ENCODE assay signal across 14 cellular contexts in genomic region chr17:63866625-63867024, GRCh38. TPM values are rescaled to one million over a fixed set of nuclear protein-coding genes. Genes with fewer than 3 reads are reported as not detected.
DNase-seq lines count a peak whose midpoint lies in the region; ATAC-seq and TF ChIP-seq lines count a peak whose summit lies in the region.
"Not testable (repeated sequence)": the region's sequence is repeated elsewhere in the genome, so short reads cannot be mapped to it uniquely, and the experiment has no call there.
"Had no signal": no experiment of that assay in that cellular context is flagged by ENCODE, and none has a peak within 500 bp of the region (broad histone marks: within the 10 kb centered on the region; RNA-seq: fewer than 3 reads in every experiment).

No MANE protein-coding gene starts in this region.

- not testable (repeated sequence) for H2AFZ ChIP-seq in GM23248

- not testable (repeated sequence) for H3K4me1 Mint-ChIP-seq in central memory CD8-positive, alpha-beta T cell

- H3K4me2 ChIP-seq in GM23248 (ENCODE audit: unreplicated experiment): not testable (repeated sequence)

- peaks cover 15% of the 10 kb centered on the region for H3K4me1 ChIP-seq in GM23248 (ENCODE audit: insufficient read depth)

- not testable (repeated sequence) for H3K9me3 ChIP-seq in GM23248 (ENCODE audit: low read depth)

- not testable (repeated sequence) for H3K36me3 Mint-ChIP-seq in central memory CD8-positive, alpha-beta T cell (ENCODE audit: insufficient read depth)

- not testable (repeated sequence) for DNase-seq in AG10803 (ENCODE audit: low read depth); central memory CD8-positive, alpha-beta T cell (ENCODE audit: low spot score in 2 of 2)
- DNase-seq in GM23248 (peak; percentile 22), SK-MEL-5 (ENCODE audit: low read depth, low spot score) (peak; percentile 38), islet precursor cell (peak; percentile 66), sciatic nerve (ENCODE audit: low spot score) (peak; percentile 14)

- ATAC-seq in central memory CD8-positive, alpha-beta T cell (replicated peaks; ENCODE audit: extremely low read depth, poor library complexity, severe bottlenecking): peak; percentile 28
- not testable (repeated sequence) for ATAC-seq in sciatic nerve

- not testable (repeated sequence) for H3K9me3 Mint-ChIP-seq in central memory CD8-positive, alpha-beta T cell

- H3K9ac ChIP-seq in GM23248: not testable (repeated sequence)

- not testable (repeated sequence) for H3K27ac ChIP-seq in GM23248

- H3K27ac Mint-ChIP-seq in central memory CD8-positive, alpha-beta T cell (ENCODE audit: low read depth): not testable (repeated sequence)

- not testable (repeated sequence) for H3K27me3 ChIP-seq in GM23248 (replicated peaks; ENCODE audit: insufficient read depth)

- H3K9me2 ChIP-seq in GM23248 (ENCODE audit: insufficient read depth): not testable (repeated sequence)

- intact Hi-C loops in sciatic nerve (cut with DNase I): not testable (repeated sequence)

- not testable (repeated sequence) for H3K4me3 Mint-ChIP-seq in central memory CD8-positive, alpha-beta T cell

- H3K27me3 Mint-ChIP-seq in central memory CD8-positive, alpha-beta T cell: not testable (repeated sequence)

- not testable (repeated sequence) for H3K79me2 ChIP-seq in GM23248 (ENCODE audit: insufficient read depth)

- H4K20me1 ChIP-seq in GM23248 (ENCODE audit: insufficient read depth): not testable (repeated sequence)

- in situ Hi-C loops in GM23248 (cut with MboI); SK-MEL-5 (cut with HindIII; ENCODE audit: low pct_unique_long_range_greater_than_20kb, low sequenced_read_pairs): not testable (repeated sequence)

- H3F3A ChIP-seq in GM23248 (ENCODE audit: insufficient read depth): peaks cover 20% of the 10 kb centered on the region; the same call in 1 of the 2 replicates

- not testable (repeated sequence) for H3K4me3 ChIP-seq in AG10803 (ENCODE audit: low read length); GM23248

- TF ChIP-seq CTCF in AG10803 (conservative IDR thresholded peaks at IDR 0.05; ENCODE audit: low read length): peak; percentile 24; the same call in 1 of the 2 replicates

- not testable (repeated sequence) for H3K36me3 ChIP-seq in GM23248 (ENCODE audit: low read depth)

- 64 to 69% methylated on average over 7 of the region's 7 CpGs for WGBS in GM23248 (ENCODE audit: low coverage in 1 of 2, low lambda C conversion rate in 2 of 2, missing lambda C conversion rate in 2 of 2), 2 experiments

RNA-seq across cellular contexts. Expression of gene CSH2, which starts 6.9 kb away (rescaled TPM):
- not detected in 2 replicates for total RNA-seq in GM23248 (2014; rRNA removed; shearing (Covaris generic))
- polyA plus RNA-seq in GM23248 (2016; fragmentation: Nextera tagmentation; extraction: Ambion mirVana): not detected in 2 replicates
- total RNA-seq in SK-MEL-5 (2014; rRNA removed; shearing (Covaris generic)): not detected in 2 replicates
- polyA plus RNA-seq in SK-MEL-5 (2015; cell fraction: cytosol; rRNA removed): not detected in 2 replicates
- not detected in 2 replicates for polyA plus RNA-seq in SK-MEL-5 (2015; cell fraction: nucleus; rRNA removed)
- not detected for total RNA-seq in sciatic nerve
- total RNA-seq: activated CD4-positive, alpha-beta T cell treated with anti-CD3 and anti-CD28 coated beads, Interleukin-2, amount 10 ng/mL, durations not matched to agents 7 days and 5 days; cardiac septum; CD4-positive, alpha-beta memory T cell; dorsolateral prefrontal cortex; left cardiac atrium; pulmonary artery endothelial cell; suprapubic skin; T-cell had no signal
- polyA plus RNA-seq: CD4-positive, alpha-beta memory T cell had no signal

RNA-seq across cellular contexts. Expression of gene GH2, which starts 15.1 kb away (rescaled TPM):
- not detected in 2 replicates for total RNA-seq in GM23248 (2014; rRNA removed; shearing (Covaris generic))
- not detected in 2 replicates for polyA plus RNA-seq in GM23248 (2016; fragmentation: Nextera tagmentation; extraction: Ambion mirVana)
- not detected in 2 replicates for total RNA-seq in SK-MEL-5 (2014; rRNA removed; shearing (Covaris generic))
- not detected in 2 replicates for polyA plus RNA-seq in SK-MEL-5 (2015; cell fraction: cytosol; rRNA removed)
- not detected in 2 replicates for polyA plus RNA-seq in SK-MEL-5 (2015; cell fraction: nucleus; rRNA removed)
- not detected for total RNA-seq in sciatic nerve
- total RNA-seq: activated CD4-positive, alpha-beta T cell treated with anti-CD3 and anti-CD28 coated beads, Interleukin-2, amount 10 ng/mL, durations not matched to agents 7 days and 5 days; cardiac septum; CD4-positive, alpha-beta memory T cell; dorsolateral prefrontal cortex; left cardiac atrium; pulmonary artery endothelial cell; suprapubic skin; T-cell had no signal
- polyA plus RNA-seq: CD4-positive, alpha-beta memory T cell had no signal

RNA-seq across cellular contexts. Expression of gene SMARCD2, which starts 24.1 kb away (rescaled TPM):
- total RNA-seq in GM23248 (2014; rRNA removed; shearing (Covaris generic)): 85.1 and 88.5 TPM in 2 replicates
- 28.9 and 29.3 TPM in 2 replicates for polyA plus RNA-seq in GM23248 (2016; fragmentation: Nextera tagmentation; extraction: Ambion mirVana)
- 146 and 160 TPM in 2 replicates for total RNA-seq in SK-MEL-5 (2014; rRNA removed; shearing (Covaris generic))
- polyA plus RNA-seq in SK-MEL-5 (2015; cell fraction: cytosol; rRNA removed): 140 and 163 TPM in 2 replicates
- polyA plus RNA-seq in SK-MEL-5 (2015; cell fraction: nucleus; rRNA removed): 142 and 192 TPM in 2 replicates
- total RNA-seq in sciatic nerve: 50.4 TPM

RNA-seq across cellular contexts. Expression of gene CSH1, which starts 29.7 kb away (rescaled TPM):
- total RNA-seq in GM23248 (2014; rRNA removed; shearing (Covaris generic)): not detected in 2 replicates
- not detected in 2 replicates for polyA plus RNA-seq in GM23248 (2016; fragmentation: Nextera tagmentation; extraction: Ambion mirVana)
- total RNA-seq in SK-MEL-5 (2014; rRNA removed; shearing (Covaris generic)): not detected in 2 replicates
- polyA plus RNA-seq in SK-MEL-5 (2015; cell fraction: cytosol; rRNA removed): not detected in 2 replicates
- not detected in 2 replicates for polyA plus RNA-seq in SK-MEL-5 (2015; cell fraction: nucleus; rRNA removed)
- total RNA-seq in sciatic nerve: not detected
- total RNA-seq: activated CD4-positive, alpha-beta T cell treated with anti-CD3 and anti-CD28 coated beads, Interleukin-2, amount 10 ng/mL, durations not matched to agents 7 days and 5 days; cardiac septum; CD4-positive, alpha-beta memory T cell; dorsolateral prefrontal cortex; left cardiac atrium; pulmonary artery endothelial cell; suprapubic skin; T-cell had no signal
- polyA plus RNA-seq: CD4-positive, alpha-beta memory T cell had no signal

RNA-seq across cellular contexts. Expression of gene FTSJ3, which starts 39.2 kb away (rescaled TPM):
- 38.1 and 47.3 TPM in 2 replicates for total RNA-seq in GM23248 (2014; rRNA removed; shearing (Covaris generic))
- polyA plus RNA-seq in GM23248 (2016; fragmentation: Nextera tagmentation; extraction: Ambion mirVana): 27.6 and 29.2 TPM in 2 replicates
- total RNA-seq in SK-MEL-5 (2014; rRNA removed; shearing (Covaris generic)): 42.4 and 51.6 TPM in 2 replicates
- 25.4 and 35.8 TPM in 2 replicates for polyA plus RNA-seq in SK-MEL-5 (2015; cell fraction: cytosol; rRNA removed)
- 67.8 and 72.9 TPM in 2 replicates for polyA plus RNA-seq in SK-MEL-5 (2015; cell fraction: nucleus; rRNA removed)
- 41.9 TPM for total RNA-seq in sciatic nerve
